In genomic region chr14:24605435-24606190, GRCh38 we compare ENCODE assay signal across 1 cellular context.
TF ChIP-seq lines count a peak whose summit lies in the region.

No MANE protein-coding gene starts in this region.

TF ChIP-seq in HepG2, 621 proteins besides CTCF, POLR2A, EP300 and RAD21 (continued from another document):
- TF ChIP-seq E2F1 (CRISPR knock-in tag; IDR thresholded peaks at IDR 0.05), result no peak
- TF ChIP-seq PHF5A (CRISPR knock-in tag; IDR thresholded peaks at IDR 0.05; ENCODE audit: low read depth, unreplicated experiment), result no peak
- 0 out of 2 replicates have a peak, but pooled peaks have one; percentile 54 for TF ChIP-seq ZNF567 (CRISPR knock-in tag; IDR thresholded peaks at IDR 0.05; ENCODE audit: borderline replicate concordance)
- 0 out of 2 replicates have a peak, but pooled peaks have one; percentile 42 for TF ChIP-seq ZBTB4 (CRISPR knock-in tag; IDR thresholded peaks at IDR 0.05; ENCODE audit: borderline replicate concordance)
- TF ChIP-seq CAMTA2 (CRISPR knock-in tag; IDR thresholded peaks at IDR 0.05; ENCODE audit: borderline replicate concordance), result no peak
- no peak for TF ChIP-seq ZNF136 (CRISPR knock-in tag; IDR thresholded peaks at IDR 0.05; ENCODE audit: low read depth)
- TF ChIP-seq XRCC5 (optimal IDR thresholded peaks at IDR 0.05; ENCODE audit: low read length), result peak; percentile 97
- TF ChIP-seq NAIF1 (CRISPR knock-in tag; IDR thresholded peaks at IDR 0.05; ENCODE audit: borderline replicate concordance), result no peak
- TF ChIP-seq ZNF512 (CRISPR knock-in tag; IDR thresholded peaks at IDR 0.05), result peak; percentile 30; the same call in 1 of the 2 replicates
- TF ChIP-seq FOXK2 (IDR thresholded peaks at IDR 0.05), result no peak
- no peak for TF ChIP-seq IKZF5 (CRISPR knock-in tag; IDR thresholded peaks at IDR 0.05)
- 0 out of 2 replicates have a peak, but pooled peaks have one; percentile 39 for TF ChIP-seq ZNF737 (CRISPR knock-in tag; IDR thresholded peaks at IDR 0.05; ENCODE audit: borderline replicate concordance)
- no peak for TF ChIP-seq ZNF468 (CRISPR knock-in tag; IDR thresholded peaks at IDR 0.05)
- no peak for TF ChIP-seq ZIK1 (CRISPR knock-in tag; IDR thresholded peaks at IDR 0.05; ENCODE audit: borderline replicate concordance, low read depth)
- TF ChIP-seq ZNF629 (CRISPR knock-in tag; conservative IDR thresholded peaks at IDR 0.05), result no peak
- no peak for TF ChIP-seq ZNF253 (CRISPR knock-in tag; IDR thresholded peaks at IDR 0.05; ENCODE audit: borderline replicate concordance)
- TF ChIP-seq NFYB (CRISPR knock-in tag; IDR thresholded peaks at IDR 0.05), result no peak
- peak; percentile 55 for TF ChIP-seq SMC3 (IDR thresholded peaks at IDR 0.05; ENCODE audit: low read length)
- 0 out of 2 replicates have a peak, but pooled peaks have one; percentile 40 for TF ChIP-seq ZNF274 (CRISPR knock-in tag; IDR thresholded peaks at IDR 0.05)
- peak; percentile 76; the same call in 1 of the 2 replicates for TF ChIP-seq ZNF891 (CRISPR knock-in tag; IDR thresholded peaks at IDR 0.05)
- TF ChIP-seq GRHL1 (CRISPR knock-in tag; conservative IDR thresholded peaks at IDR 0.05), result no peak
- TF ChIP-seq UBTF (CRISPR knock-in tag; IDR thresholded peaks at IDR 0.05), result 0 out of 2 replicates have a peak, but pooled peaks have one; percentile 25
- TF ChIP-seq EEA1 (CRISPR knock-in tag; IDR thresholded peaks at IDR 0.05; ENCODE audit: borderline replicate concordance), result no peak
- 0 out of 2 replicates have a peak, but pooled peaks have one; percentile 64 for TF ChIP-seq ZNF354B (CRISPR knock-in tag; IDR thresholded peaks at IDR 0.05)
- TF ChIP-seq ZNF687 (CRISPR knock-in tag; IDR thresholded peaks at IDR 0.05), result peak; percentile 28
- TF ChIP-seq ZXDC (CRISPR knock-in tag; IDR thresholded peaks at IDR 0.05), result peak; percentile 39; the same call in 1 of the 2 replicates
